ENCODE assay signal across 14 cellular contexts in the genomic region with DNA sequence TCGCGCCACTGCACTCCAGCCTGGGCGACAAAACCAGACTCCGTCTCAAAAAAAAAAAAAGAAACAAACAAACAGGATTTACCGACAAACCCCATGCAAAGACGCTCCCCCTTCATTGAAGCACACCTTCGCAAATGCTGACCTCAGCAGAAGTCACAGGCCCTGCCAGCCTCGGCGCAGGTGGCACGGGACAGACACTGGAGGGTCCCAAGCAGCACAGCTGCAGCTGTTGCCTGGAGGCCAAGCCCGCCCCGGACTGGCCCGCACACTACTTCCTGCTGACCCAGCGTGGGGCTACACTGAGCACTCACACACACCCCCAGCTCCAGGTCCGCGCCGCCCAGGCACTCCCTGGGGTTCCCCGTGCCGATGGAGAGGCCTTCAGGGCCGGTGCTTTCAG.
"Had no signal": no experiment of that assay in that cellular context is flagged by ENCODE, and none has a peak within 500 bp of the region (broad histone marks: within the 10 kb centered on the region; RNA-seq: fewer than 3 reads in every experiment).

No MANE protein-coding gene starts in this region.

- H3K27me3 ChIP-seq: testis had no signal

- DNase-seq: activated CD4-positive, alpha-beta T cell treated with anti-CD3 and anti-CD28 coated beads for 36 hours; activated CD8-positive, alpha-beta memory T cell treated with anti-CD3 and anti-CD28 coated beads for 24 hours; activated naive CD4-positive, alpha-beta T cell treated with anti-CD3 and anti-CD28 coated beads, Interleukin-2, amount 10 ng/mL, durations not matched to agents 7 days and 5 days; caudate nucleus; cortex of kidney; effector memory CD8-positive, alpha-beta T cell; hypothalamus; immature natural killer cell; mammary epithelial cell; stimulated activated CD4-positive, alpha-beta T cell treated with anti-CD3 and anti-CD28 coated beads, Interleukin-4, amount 100 ng/mL, for 1 hour; stimulated activated CD8-positive, alpha-beta memory T cell treated with anti-CD3 and anti-CD28 coated beads, Interleukin-4, amount 100 ng/mL, for 48 hours; stimulated activated naive CD8-positive, alpha-beta T cell treated with anti-CD3 and anti-CD28 coated beads, Interleukin-15, amount 100 ng/mL, for 72 hours; testis had no signal

- H3K4me3 Mint-ChIP-seq: activated CD4-positive, alpha-beta T cell treated with anti-CD3 and anti-CD28 coated beads for 36 hours; activated naive CD4-positive, alpha-beta T cell treated with anti-CD3 and anti-CD28 coated beads, Interleukin-2, amount 10 ng/mL, durations not matched to agents 7 days and 5 days; effector memory CD8-positive, alpha-beta T cell; immature natural killer cell; stimulated activated naive CD8-positive, alpha-beta T cell treated with anti-CD3 and anti-CD28 coated beads, Interleukin-15, amount 100 ng/mL, for 72 hours had no signal

- H3K4me3 ChIP-seq: testis had no signal

- ATAC-seq: activated CD4-positive, alpha-beta T cell treated with anti-CD3 and anti-CD28 coated beads for 36 hours; effector memory CD8-positive, alpha-beta T cell; stimulated activated naive CD8-positive, alpha-beta T cell treated with anti-CD3 and anti-CD28 coated beads, Interleukin-15, amount 100 ng/mL, for 72 hours had no signal

- H3K9me3 Mint-ChIP-seq: activated naive CD4-positive, alpha-beta T cell treated with anti-CD3 and anti-CD28 coated beads, Interleukin-2, amount 10 ng/mL, durations not matched to agents 7 days and 5 days; effector memory CD8-positive, alpha-beta T cell; immature natural killer cell; stimulated activated naive CD8-positive, alpha-beta T cell treated with anti-CD3 and anti-CD28 coated beads, Interleukin-15, amount 100 ng/mL, for 72 hours had no signal

- H3K27ac ChIP-seq: testis, VCaP had no signal

- H3K27me3 Mint-ChIP-seq: activated CD4-positive, alpha-beta T cell treated with anti-CD3 and anti-CD28 coated beads for 36 hours; activated naive CD4-positive, alpha-beta T cell treated with anti-CD3 and anti-CD28 coated beads, Interleukin-2, amount 10 ng/mL, durations not matched to agents 7 days and 5 days; effector memory CD8-positive, alpha-beta T cell; stimulated activated naive CD8-positive, alpha-beta T cell treated with anti-CD3 and anti-CD28 coated beads, Interleukin-15, amount 100 ng/mL, for 72 hours had no signal

- H3K9me3 ChIP-seq: testis had no signal

- H3K27ac Mint-ChIP-seq: activated CD4-positive, alpha-beta T cell treated with anti-CD3 and anti-CD28 coated beads for 36 hours; activated naive CD4-positive, alpha-beta T cell treated with anti-CD3 and anti-CD28 coated beads, Interleukin-2, amount 10 ng/mL, durations not matched to agents 7 days and 5 days; immature natural killer cell had no signal
